ENCODE assay signal across 1 cellular context in the genomic region with DNA sequence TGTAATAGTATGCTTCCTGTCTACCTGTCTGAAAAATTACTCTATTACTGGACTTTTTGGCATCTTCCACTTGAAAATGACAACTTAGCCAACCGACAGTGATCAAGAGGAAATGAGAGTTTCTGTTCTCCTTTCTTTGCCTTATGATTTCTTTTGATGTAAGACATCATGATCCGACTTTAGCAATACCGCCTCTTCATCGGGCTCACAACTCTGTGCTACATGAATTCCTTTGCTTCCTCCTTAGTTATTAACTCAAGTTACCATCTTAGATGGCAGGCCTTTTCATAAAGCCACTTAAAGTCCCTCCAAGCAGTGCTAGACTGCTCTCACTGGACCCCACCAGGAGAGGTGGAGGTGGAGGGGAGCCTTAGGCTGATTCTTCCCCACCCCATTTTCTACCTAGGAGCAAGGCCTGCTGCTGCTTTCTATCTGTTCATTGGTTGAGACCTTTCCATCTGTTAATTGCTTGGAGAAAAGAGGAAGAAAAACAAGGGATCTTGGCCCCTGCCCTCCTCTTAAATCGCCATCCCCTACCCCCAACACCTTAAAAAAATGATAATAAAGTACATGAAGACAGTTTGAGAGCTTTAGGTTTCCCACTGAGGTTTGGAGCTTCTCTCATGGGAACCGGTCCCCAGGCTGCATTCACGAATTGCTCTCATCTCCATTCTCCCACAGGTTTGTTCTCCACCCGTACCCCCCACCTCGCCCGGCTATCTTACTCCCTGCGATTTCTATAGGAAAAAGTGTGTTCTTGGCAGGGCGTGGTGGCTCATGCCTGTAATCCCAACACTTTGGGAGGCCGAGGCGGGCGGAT.
TF ChIP-seq lines count a peak whose summit lies in the region.

No MANE protein-coding gene starts in this region.

TF ChIP-seq in K562, 482 proteins besides CTCF, POLR2A, EP300 and RAD21:
- TF ChIP-seq, protein P1, sequence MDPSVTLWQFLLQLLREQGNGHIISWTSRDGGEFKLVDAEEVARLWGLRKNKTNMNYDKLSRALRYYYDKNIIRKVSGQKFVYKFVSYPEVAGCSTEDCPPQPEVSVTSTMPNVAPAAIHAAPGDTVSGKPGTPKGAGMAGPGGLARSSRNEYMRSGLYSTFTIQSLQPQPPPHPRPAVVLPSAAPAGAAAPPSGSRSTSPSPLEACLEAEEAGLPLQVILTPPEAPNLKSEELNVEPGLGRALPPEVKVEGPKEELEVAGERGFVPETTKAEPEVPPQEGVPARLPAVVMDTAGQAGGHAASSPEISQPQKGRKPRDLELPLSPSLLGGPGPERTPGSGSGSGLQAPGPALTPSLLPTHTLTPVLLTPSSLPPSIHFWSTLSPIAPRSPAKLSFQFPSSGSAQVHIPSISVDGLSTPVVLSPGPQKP (CRISPR knock-in tag; IDR thresholded peaks at IDR 0.05), result no peak
- TF ChIP-seq ZNF551 (CRISPR knock-in tag; IDR thresholded peaks at IDR 0.05) (no peak), ZNF121 (CRISPR knock-in tag; conservative IDR thresholded peaks at IDR 0.05) (no peak), KLF6 (CRISPR knock-in tag; IDR thresholded peaks at IDR 0.05; ENCODE audit: borderline replicate concordance) (no peak), HMG20A (CRISPR knock-in tag; conservative IDR thresholded peaks at IDR 0.05) (no peak), XRCC5 (IDR thresholded peaks at IDR 0.05; ENCODE audit: low read depth, low read length) (no peak), ZBTB5 (IDR thresholded peaks at IDR 0.05) (no peak), CREB3 (tag; conservative IDR thresholded peaks at IDR 0.05; ENCODE audit: low read depth) (no peak), PML (IDR thresholded peaks at IDR 0.05; ENCODE audit: low read length) (no peak), SREBF1 (IDR thresholded peaks at IDR 0.05; ENCODE audit: borderline replicate concordance, low read depth, low read length) (no peak)
- TF ChIP-seq, protein P2, sequence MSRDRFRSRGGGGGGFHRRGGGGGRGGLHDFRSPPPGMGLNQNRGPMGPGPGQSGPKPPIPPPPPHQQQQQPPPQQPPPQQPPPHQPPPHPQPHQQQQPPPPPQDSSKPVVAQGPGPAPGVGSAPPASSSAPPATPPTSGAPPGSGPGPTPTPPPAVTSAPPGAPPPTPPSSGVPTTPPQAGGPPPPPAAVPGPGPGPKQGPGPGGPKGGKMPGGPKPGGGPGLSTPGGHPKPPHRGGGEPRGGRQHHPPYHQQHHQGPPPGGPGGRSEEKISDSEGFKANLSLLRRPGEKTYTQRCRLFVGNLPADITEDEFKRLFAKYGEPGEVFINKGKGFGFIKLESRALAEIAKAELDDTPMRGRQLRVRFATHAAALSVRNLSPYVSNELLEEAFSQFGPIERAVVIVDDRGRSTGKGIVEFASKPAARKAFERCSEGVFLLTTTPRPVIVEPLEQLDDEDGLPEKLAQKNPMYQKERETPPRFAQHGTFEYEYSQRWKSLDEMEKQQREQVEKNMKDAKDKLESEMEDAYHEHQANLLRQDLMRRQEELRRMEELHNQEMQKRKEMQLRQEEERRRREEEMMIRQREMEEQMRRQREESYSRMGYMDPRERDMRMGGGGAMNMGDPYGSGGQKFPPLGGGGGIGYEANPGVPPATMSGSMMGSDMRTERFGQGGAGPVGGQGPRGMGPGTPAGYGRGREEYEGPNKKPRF (IDR thresholded peaks at IDR 0.05; ENCODE audit: low read depth, low read length), result no peak
